ENCODE assay signal across 16 cellular contexts in the genomic region with DNA sequence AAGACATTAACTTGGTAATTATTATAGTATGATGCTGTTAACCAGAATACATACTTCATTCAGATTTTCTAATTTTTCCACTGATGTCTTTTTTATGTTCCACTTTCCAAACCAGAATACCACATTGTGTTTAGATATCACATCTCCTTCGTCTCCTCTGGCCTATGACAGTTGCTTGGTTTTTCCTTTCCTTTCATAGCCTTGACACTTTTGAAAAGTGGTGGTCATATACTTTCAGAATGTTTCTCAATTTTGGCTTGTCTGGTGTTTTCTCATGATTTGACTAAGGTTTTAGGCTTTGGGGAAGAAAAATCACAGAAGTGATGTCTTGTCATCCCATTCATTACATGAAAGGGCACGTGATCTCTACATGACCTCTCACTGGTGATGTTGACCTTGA. TPM values are rescaled to one million over a fixed set of nuclear protein-coding genes. Genes with fewer than 3 reads are reported as not detected.
A peak's percentile ranks its signal among the peaks of the same experiment; 100 is the strongest.
DNase-seq lines count a peak whose midpoint lies in the region; ATAC-seq lines count a peak whose summit lies in the region.
"Had no signal": no experiment of that assay in that cellular context is flagged by ENCODE, and none has a peak within 500 bp of the region (broad histone marks: within the 10 kb centered on the region; RNA-seq: fewer than 3 reads in every experiment).

No MANE protein-coding gene starts in this region.

- no peaks in the 10 kb centered on the region for H3K9me3 Mint-ChIP-seq in activated CD4-positive, alpha-beta T cell treated with anti-CD3 and anti-CD28 coated beads for 36 hours (ENCODE audit: low read depth)
- H3K9me3 Mint-ChIP-seq in activated T-helper 17 cell treated with anti-CD3 and anti-CD28 coated beads, Interleukin-2, amount 50 U/mL, for 72 hours = no peaks in the 10 kb centered on the region
- H3K9me3 Mint-ChIP-seq in stimulated activated effector memory CD8-positive, alpha-beta T cell treated with anti-CD3 and anti-CD28 coated beads, Interleukin-12 subunit alpha, Interleukin-12 subunit beta, amount 100 ng/mL, for 72 hours = no peaks in the 10 kb centered on the region
- H3K9me3 Mint-ChIP-seq: CD4-positive, alpha-beta T cell had no signal

- peak; percentile 44 for ATAC-seq in activated CD4-positive, alpha-beta T cell treated with anti-CD3 and anti-CD28 coated beads for 36 hours
- peak; percentile 21 for ATAC-seq in activated T-helper 17 cell treated with anti-CD3 and anti-CD28 coated beads, Interleukin-2, amount 50 U/mL, for 72 hours (replicated peaks)
- ATAC-seq in stimulated activated effector memory CD8-positive, alpha-beta T cell treated with anti-CD3 and anti-CD28 coated beads, Interleukin-12 subunit alpha, Interleukin-12 subunit beta, amount 100 ng/mL, for 72 hours = peak; percentile 19
- ATAC-seq in GM19351 (IDR thresholded peaks at IDR 0.05; ENCODE audit: unreplicated experiment) (no peak), HG02852 (IDR thresholded peaks at IDR 0.05; ENCODE audit: unreplicated experiment) (no peak)
- ATAC-seq: A549, GM23338, HepG2 had no signal

- no peak overlapping the region for H3K27ac ChIP-seq in caudate nucleus (ENCODE audit: low read depth, low read length)
- H3K27ac ChIP-seq: 22Rv1, A549, C4-2B had no signal

- intact Hi-C loops in activated CD4-positive, alpha-beta T cell treated with anti-CD3 and anti-CD28 coated beads for 36 hours (cut with DNase I, micrococcal nuclease) = no loop called here

- H3K27ac Mint-ChIP-seq in activated CD4-positive, alpha-beta T cell treated with anti-CD3 and anti-CD28 coated beads for 36 hours = no peak overlapping the region
- no peak overlapping the region for H3K27ac Mint-ChIP-seq in activated T-helper 17 cell treated with anti-CD3 and anti-CD28 coated beads, Interleukin-2, amount 50 U/mL, for 72 hours
- H3K27ac Mint-ChIP-seq in stimulated activated effector memory CD8-positive, alpha-beta T cell treated with anti-CD3 and anti-CD28 coated beads, Interleukin-12 subunit alpha, Interleukin-12 subunit beta, amount 100 ng/mL, for 72 hours = no peak overlapping the region
- H3K27ac Mint-ChIP-seq: CD4-positive, alpha-beta T cell; GM23338; IgD-negative memory B cell had no signal

- POLR2A ChIA-PET in activated CD4-positive, alpha-beta T cell treated with anti-CD3 and anti-CD28 coated beads for 36 hours (lab: Charles Lee) = no interaction called here

- no peak for DNase-seq in activated CD4-positive, alpha-beta T cell treated with anti-CD3 and anti-CD28 coated beads for 36 hours
- DNase-seq in activated CD4-positive, alpha-beta T cell treated with anti-CD3 and anti-CD28 coated beads for 1 hour = no peak
- DNase-seq in stimulated activated effector memory CD8-positive, alpha-beta T cell treated with anti-CD3 and anti-CD28 coated beads, Interleukin-12 subunit alpha, Interleukin-12 subunit beta, amount 100 ng/mL, for 72 hours (ENCODE audit: low spot score in 2 of 2) = no peak
- no peak for DNase-seq in caudate nucleus (lab: John Stamatoyannopoulos, UW)
- DNase-seq: AML-193; CD4-positive, alpha-beta T cell; HCEC 1CT had no signal

- H3K36me3 Mint-ChIP-seq in activated CD4-positive, alpha-beta T cell treated with anti-CD3 and anti-CD28 coated beads for 36 hours (ENCODE audit: low read depth) = no peaks in the 10 kb centered on the region
- no peaks in the 10 kb centered on the region for H3K36me3 Mint-ChIP-seq in activated T-helper 17 cell treated with anti-CD3 and anti-CD28 coated beads, Interleukin-2, amount 50 U/mL, for 72 hours (ENCODE audit: low read depth)
- no peaks in the 10 kb centered on the region for H3K36me3 Mint-ChIP-seq in stimulated activated effector memory CD8-positive, alpha-beta T cell treated with anti-CD3 and anti-CD28 coated beads, Interleukin-12 subunit alpha, Interleukin-12 subunit beta, amount 100 ng/mL, for 72 hours

- peaks cover 13% of the 10 kb centered on the region for H3K27me3 Mint-ChIP-seq in activated CD4-positive, alpha-beta T cell treated with anti-CD3 and anti-CD28 coated beads for 36 hours
- H3K27me3 Mint-ChIP-seq in activated T-helper 17 cell treated with anti-CD3 and anti-CD28 coated beads, Interleukin-2, amount 50 U/mL, for 72 hours = peaks cover 21% of the 10 kb centered on the region

- CTCF ChIA-PET in activated CD4-positive, alpha-beta T cell treated with anti-CD3 and anti-CD28 coated beads for 36 hours (lab: Charles Lee) = no interaction called here

- peaks cover 6% of the 10 kb centered on the region for H3K4me1 Mint-ChIP-seq in activated CD4-positive, alpha-beta T cell treated with anti-CD3 and anti-CD28 coated beads for 36 hours
- peaks cover 6% of the 10 kb centered on the region for H3K4me1 Mint-ChIP-seq in activated T-helper 17 cell treated with anti-CD3 and anti-CD28 coated beads, Interleukin-2, amount 50 U/mL, for 72 hours
- no peaks in the 10 kb centered on the region for H3K4me1 Mint-ChIP-seq in stimulated activated effector memory CD8-positive, alpha-beta T cell treated with anti-CD3 and anti-CD28 coated beads, Interleukin-12 subunit alpha, Interleukin-12 subunit beta, amount 100 ng/mL, for 72 hours
- H3K4me1 Mint-ChIP-seq: IgD-negative memory B cell had no signal

- H3K4me3 Mint-ChIP-seq in activated CD4-positive, alpha-beta T cell treated with anti-CD3 and anti-CD28 coated beads for 36 hours = no peak overlapping the region
- no peak overlapping the region for H3K4me3 Mint-ChIP-seq in activated T-helper 17 cell treated with anti-CD3 and anti-CD28 coated beads, Interleukin-2, amount 50 U/mL, for 72 hours
- no peak overlapping the region for H3K4me3 Mint-ChIP-seq in stimulated activated effector memory CD8-positive, alpha-beta T cell treated with anti-CD3 and anti-CD28 coated beads, Interleukin-12 subunit alpha, Interleukin-12 subunit beta, amount 100 ng/mL, for 72 hours
- H3K4me3 Mint-ChIP-seq: CD4-positive, alpha-beta T cell; GM23338; IgD-negative memory B cell had no signal

RNA-seq across cellular contexts. Expression of gene RIMS4, which starts 24.3 kb away (rescaled TPM):
- not detected for total RNA-seq in activated CD4-positive, alpha-beta T cell treated with anti-CD3 and anti-CD28 coated beads for 36 hours
- under 1 TPM in 1 of 2 donors, not detected in 1; 0.13 TPM for total RNA-seq in activated T-helper 17 cell treated with anti-CD3 and anti-CD28 coated beads, Interleukin-2, amount 50 U/mL, for 72 hours
- total RNA-seq: CD4-positive, alpha-beta T cell had no signal

RNA-seq across cellular contexts. Expression of gene YWHAB, which starts 50.8 kb away (rescaled TPM):
- total RNA-seq in activated CD4-positive, alpha-beta T cell treated with anti-CD3 and anti-CD28 coated beads for 36 hours = 100 to 1,000 TPM; 273 to 326 TPM
- total RNA-seq in activated T-helper 17 cell treated with anti-CD3 and anti-CD28 coated beads, Interleukin-2, amount 50 U/mL, for 72 hours = 100 to 1,000 TPM; 130 to 236 TPM

Comparison
In these comparisons a context has a peak if more than half of its experiments do, and no peak if none do; other contexts are left out.
1. ATAC-seq: peak in activated CD4-positive, alpha-beta T cell treated with anti-CD3 and anti-CD28 coated beads for 36 hours (single experiment), activated T-helper 17 cell treated with anti-CD3 and anti-CD28 coated beads, Interleukin-2, amount 50 U/mL, for 72 hours (single experiment) and stimulated activated effector memory CD8-positive, alpha-beta T cell treated with anti-CD3 and anti-CD28 coated beads, Interleukin-12 subunit alpha, Interleukin-12 subunit beta, amount 100 ng/mL, for 72 hours (single experiment); none in GM19351 (single experiment) and HG02852 (single experiment).